Comparison of ENCODE assay signal across 1 cellular context in the genomic region with DNA sequence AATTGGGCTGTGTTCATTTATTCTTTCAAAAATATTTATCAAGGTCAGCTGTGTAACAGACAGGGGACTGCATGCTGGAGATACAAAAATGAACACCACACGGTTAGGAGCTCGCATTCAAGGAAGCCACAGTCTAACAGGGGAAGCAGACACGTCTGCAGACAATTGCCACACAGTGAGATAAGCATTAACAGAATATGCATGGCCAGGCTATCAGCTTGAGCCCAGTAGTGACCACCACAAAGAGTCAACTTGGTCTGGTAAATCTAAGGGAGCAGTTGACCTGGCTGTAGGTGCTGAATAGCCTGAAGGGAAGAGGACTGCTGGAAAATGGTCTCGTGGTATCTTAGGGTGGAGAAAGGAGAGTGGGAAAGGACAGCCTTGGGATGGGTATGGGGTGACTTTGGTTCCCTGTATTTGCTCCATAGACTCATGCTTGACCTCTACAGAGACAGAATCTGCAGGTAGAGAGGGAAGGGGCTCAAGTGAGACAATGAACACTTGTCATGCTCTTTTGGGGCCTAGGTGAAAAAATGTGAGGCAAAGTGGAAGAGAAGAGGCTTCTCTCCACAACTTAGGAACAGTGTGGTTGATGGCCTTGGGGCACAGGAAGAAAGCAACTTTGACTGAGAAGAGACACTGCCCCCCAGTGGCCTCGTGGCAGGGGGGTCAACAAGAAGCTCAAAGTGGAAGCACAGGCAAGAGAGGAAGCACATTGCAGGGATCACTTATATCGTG.
TF ChIP-seq lines count a peak whose summit lies in the region.

No MANE protein-coding gene starts in this region.

TF ChIP-seq in WTC11, 78 proteins besides CTCF, POLR2A, EP300 and RAD21 (continued from another document):
- TF ChIP-seq FOXP4 (CRISPR knock-in tag; IDR thresholded peaks at IDR 0.05) = no peak
